In genomic region chr3:43742935-43743334, GRCh38 we compare ENCODE assay signal across 14 cellular contexts. TPM values are rescaled to one million over a fixed set of nuclear protein-coding genes. Genes with fewer than 3 reads are reported as not detected.
DNase-seq lines count a peak whose midpoint lies in the region; ATAC-seq and TF ChIP-seq lines count a peak whose summit lies in the region.
"Had no signal": no experiment of that assay in that cellular context is flagged by ENCODE, and none has a peak within 500 bp of the region (broad histone marks: within the 10 kb centered on the region; RNA-seq: fewer than 3 reads in every experiment).

No MANE protein-coding gene starts in this region.

- POLR2A ChIA-PET in PC-3 (lab: Charles Lee; ENCODE audit: unreplicated experiment), result no interaction called here
- POLR2A ChIA-PET in naive thymus-derived CD8-positive, alpha-beta T cell (lab: Charles Lee), result interaction anchor here (1.0 kb wide), 1 partner anchor 9 kb away, joined by 5 read pairs; no protein-coding TSS in a partner anchor

- ATAC-seq in PC-3 (no peak), HG03175 (IDR thresholded peaks at IDR 0.05; ENCODE audit: unreplicated experiment) (no peak)
- no peak for ATAC-seq in naive thymus-derived CD8-positive, alpha-beta T cell
- ATAC-seq: body of pancreas, Panc1 had no signal

- H3K4me2 ChIP-seq in PC-3 (ENCODE audit: low read length), result no peak overlapping the region

- TF ChIP-seq POLR2A in spleen (IDR thresholded peaks at IDR 0.05) (no peak), stomach (IDR thresholded peaks at IDR 0.05) (no peak)

- TF ChIP-seq CTCF in PC-3 (conservative IDR thresholded peaks at IDR 0.05; ENCODE audit: low read depth, low read length), result peak; percentile 50
- TF ChIP-seq CTCF in osteocyte (IDR thresholded peaks at IDR 0.05), result peak; percentile 49
- TF ChIP-seq CTCF in spleen (IDR thresholded peaks at IDR 0.05 in 8 of 11, conservative IDR thresholded peaks at IDR 0.05 in 3 of 11), result no peak
- TF ChIP-seq CTCF in stomach (IDR thresholded peaks at IDR 0.05), result no peak

- H3K27me3 ChIP-seq in PC-3 (ENCODE audit: low read length) (no peaks in the 10 kb centered on the region), spleen (replicated peaks in 1 of 7) (no peaks in the 10 kb centered on the region), stomach (no peaks in the 10 kb centered on the region)
- H3K27me3 ChIP-seq: body of pancreas had no signal

- H3K36me3 ChIP-seq in PC-3 (ENCODE audit: low read depth, low read length), result no peaks in the 10 kb centered on the region
- H3K36me3 ChIP-seq in spleen, result no peaks in the 10 kb centered on the region
- H3K36me3 ChIP-seq in stomach, result no peaks in the 10 kb centered on the region

- intact Hi-C loops in PC-3 (cut with micrococcal nuclease), result loop anchor here (5.0 kb wide), 1 partner anchor 201 kb away; no protein-coding TSS in a partner anchor
- intact Hi-C loops in spleen (cut with DNase I; ENCODE audit: low total_unique reads), result no loop called here
- intact Hi-C loops in stomach (cut with DNase I; ENCODE audit: low total_unique reads), result no loop called here

- H3K4me3 Mint-ChIP-seq in osteocyte (ENCODE audit: unreplicated experiment), result no peak overlapping the region
- no peak overlapping the region for H3K4me3 Mint-ChIP-seq in naive thymus-derived CD8-positive, alpha-beta T cell

- peaks cover 5% of the 10 kb centered on the region for H3K4me1 Mint-ChIP-seq in osteocyte (ENCODE audit: unreplicated experiment)
- H3K4me1 Mint-ChIP-seq in naive thymus-derived CD8-positive, alpha-beta T cell, result peaks cover 0 to 2% (median 0%) of the 10 kb centered on the region in 4 donors

- peaks cover 9% of the 10 kb centered on the region for H3K9me3 Mint-ChIP-seq in osteocyte (ENCODE audit: unreplicated experiment)
- peaks cover 2 to 13% (median 9%) of the 10 kb centered on the region in 9 donors for H3K9me3 Mint-ChIP-seq in naive thymus-derived CD8-positive, alpha-beta T cell

- no peak for TF ChIP-seq EP300 in stomach (IDR thresholded peaks at IDR 0.05)

- CTCF ChIA-PET in PC-3 (lab: Charles Lee), result interaction anchor here (0.5 kb wide), 1 partner anchor 100 kb away, joined by 5 read pairs; no protein-coding TSS in a partner anchor

- no peaks in the 10 kb centered on the region for H4K20me1 ChIP-seq in PC-3 (ENCODE audit: low read length)

- H3K27ac ChIP-seq in PC-3 (ENCODE audit: low read length) (no peak overlapping the region), spleen (peak overlapping the region in 2 of 8 donors; percentile 27 to 45), stomach (no peak overlapping the region)
- H3K27ac ChIP-seq: body of pancreas, HL-60 had no signal

- H3K9ac ChIP-seq in PC-3 (ENCODE audit: low read length), result no peak overlapping the region

- no peaks in the 10 kb centered on the region for H3K9me2 ChIP-seq in PC-3 (replicated peaks; ENCODE audit: low read length)

- H3K4me1 ChIP-seq in PC-3 (ENCODE audit: insufficient read depth, low read length) (peaks cover 8% of the 10 kb centered on the region), spleen (peaks cover 0 to 7% (median 0%) of the 10 kb centered on the region in 6 donors), stomach (no peaks in the 10 kb centered on the region)
- H3K4me1 ChIP-seq: body of pancreas had no signal

- H3K27me3 Mint-ChIP-seq in osteocyte (ENCODE audit: unreplicated experiment), result no peaks in the 10 kb centered on the region
- H3K27me3 Mint-ChIP-seq in naive thymus-derived CD8-positive, alpha-beta T cell, result peaks cover 0 to 4% (median 0%) of the 10 kb centered on the region in 5 donors

- H3F3A ChIP-seq in PC-3 (ENCODE audit: low read length, unreplicated experiment), result no peaks in the 10 kb centered on the region

- BruUV-seq in PC-3 (replicated peaks; lab: Mats Ljungman, UMichigan), result no TSS peak

- peak; percentile 57 for DNase-seq in EL
- no peak for DNase-seq in PC-3
- DNase-seq in fibroblast of gingiva (ENCODE audit: low read depth), result peak; percentile 69
- DNase-seq in osteocyte (ENCODE audit: extremely low spot score, unreplicated experiment), result no peak
- no peak for DNase-seq in spleen
- DNase-seq in naive thymus-derived CD8-positive, alpha-beta T cell, result no peak
- DNase-seq in stomach, result no peak
- DNase-seq: body of pancreas, foreskin melanocyte, left cardiac atrium, NCI-H187 treated with DMSO at 0.1 percent for 48 hours had no signal

- WGBS in spleen, 5 donors, result 51 to 63% (median 55%) methylated on average over 4 of the region's 4 CpGs
- WGBS in stomach, 5 donors, result 30 to 45% (median 42%) methylated on average over 4 of the region's 4 CpGs

- no peak overlapping the region for H3K4me3 ChIP-seq in PC-3 (ENCODE audit: low read length)
- no peak overlapping the region for H3K4me3 ChIP-seq in spleen
- no peak overlapping the region for H3K4me3 ChIP-seq in stomach
- H3K4me3 ChIP-seq: body of pancreas had no signal

- H3K79me2 ChIP-seq in PC-3 (ENCODE audit: low read length), result no peaks in the 10 kb centered on the region

- H3K27ac Mint-ChIP-seq in osteocyte (ENCODE audit: unreplicated experiment), result no peak overlapping the region
- no peak overlapping the region for H3K27ac Mint-ChIP-seq in naive thymus-derived CD8-positive, alpha-beta T cell

- no peaks in the 10 kb centered on the region for H3K36me3 Mint-ChIP-seq in osteocyte (ENCODE audit: unreplicated experiment)
- H3K36me3 Mint-ChIP-seq in naive thymus-derived CD8-positive, alpha-beta T cell, result peaks cover 4 to 14% (median 6%) of the 10 kb centered on the region in 3 donors

- H2AFZ ChIP-seq in PC-3 (ENCODE audit: low read length), result no peak overlapping the region

- H3K9me3 ChIP-seq in PC-3 (ENCODE audit: low read length) (no peaks in the 10 kb centered on the region), spleen (peaks cover 0 to 18% (median 9%) of the 10 kb centered on the region in 8 donors), stomach (peaks cover 0 to 14% (median 7%) of the 10 kb centered on the region in 4 donors)
- H3K9me3 ChIP-seq: body of pancreas had no signal

RNA-seq across cellular contexts. Expression of gene ABHD5, which starts 52.2 kb away (rescaled TPM):
- total RNA-seq in PC-3 (2014; rRNA removed), result 27.1 and 29.5 TPM in 2 replicates
- total RNA-seq in osteocyte, result 10.2 and 14.1 TPM in 2 replicates
- 10 to 100 TPM; 14.4 to 44.8 (median 26.2) TPM for total RNA-seq in spleen
- 1 to 10 TPM; 2.6 to 6.0 (median 4.2) TPM for polyA plus RNA-seq in spleen
- 1 to 10 TPM; 6.4 to 6.9 TPM for total RNA-seq in naive thymus-derived CD8-positive, alpha-beta T cell
- 1 to 10 TPM; 1.7 to 4.0 (median 3.6) TPM for polyA plus RNA-seq in naive thymus-derived CD8-positive, alpha-beta T cell
- 10 to 100 TPM in 4 of 5 donors, 1 to 10 TPM in 1; 3.2 to 38.0 (median 26.8) TPM for total RNA-seq in stomach
- 10 to 100 TPM; 13.8 to 26.1 (median 22.8) TPM for polyA plus RNA-seq in stomach

Comparison
In these comparisons a context has a peak if more than half of its experiments do, and no peak if none do; other contexts are left out.
1. DNase-seq: peak in EL (single experiment) and fibroblast of gingiva (single experiment); none in PC-3 (single experiment), osteocyte (single experiment), spleen (single experiment), naive thymus-derived CD8-positive, alpha-beta T cell (0 of 10) and stomach (single experiment).
2. CTCF ChIP-seq: peak in PC-3 (single experiment) and osteocyte (single experiment); none in spleen (0 of 11) and stomach (0 of 7).